Comparison of ENCODE assay signal across 8 cellular contexts in the genomic region with DNA sequence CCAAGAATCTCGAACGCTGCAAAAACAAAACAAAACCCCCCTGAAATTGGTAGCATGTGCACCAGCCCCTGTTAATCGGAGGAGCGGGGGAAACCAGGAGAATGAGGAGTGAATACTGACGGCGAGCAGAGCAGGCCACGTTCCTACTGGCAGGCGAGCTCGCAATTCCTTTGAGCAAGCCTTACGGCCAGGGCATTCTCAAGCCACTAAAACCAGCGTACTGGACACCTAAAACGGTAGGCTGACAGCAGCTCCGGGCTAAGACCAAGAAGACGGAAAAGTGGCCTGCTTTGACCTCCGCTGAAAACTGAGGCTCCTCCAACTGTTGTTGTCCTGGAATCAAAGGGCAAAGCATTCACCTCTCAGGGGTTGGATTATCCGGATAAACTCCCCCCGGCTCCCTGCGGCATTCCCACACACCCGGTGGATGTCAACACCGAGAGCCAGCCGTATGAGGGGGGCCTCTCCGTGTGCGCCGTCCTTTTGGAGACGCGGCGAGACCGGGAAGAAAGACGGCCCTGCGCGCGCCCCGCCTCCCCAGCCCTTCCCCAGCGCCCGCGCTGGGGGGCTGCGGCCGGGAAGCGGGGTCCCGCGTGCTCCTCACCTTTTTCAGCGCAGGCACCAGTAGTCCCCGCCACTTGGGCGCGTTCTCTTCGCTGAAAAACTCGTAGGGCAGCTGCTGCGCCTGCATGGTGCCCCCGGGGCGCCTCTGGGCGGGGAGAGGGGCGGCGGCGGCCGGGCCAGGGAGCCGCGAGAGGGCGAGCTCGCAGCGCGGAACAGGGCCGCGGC. TPM values are rescaled to one million over a fixed set of nuclear protein-coding genes. Genes with fewer than 3 reads are reported as not detected.
A peak's percentile ranks its signal among the peaks of the same experiment; 100 is the strongest.
DNase-seq lines count a peak whose midpoint lies in the region; ATAC-seq and TF ChIP-seq lines count a peak whose summit lies in the region.

No MANE protein-coding gene starts in this region.

- peaks cover 0 to 2% (median 0%) of the 10 kb centered on the region in 5 experiments for H3K9me3 Mint-ChIP-seq in brain

- H3K4me3 Mint-ChIP-seq in brain, result peak overlapping the region; percentile 91 to 97 (median 93)

- H3K9me3 ChIP-seq in iPS-18a (ENCODE audit: control insufficient read depth, low read depth, low read length), result no peaks in the 10 kb centered on the region

- H3K4me2 ChIP-seq in KMS-11, result peak overlapping the region; percentile 76

- H3K27me3 Mint-ChIP-seq in brain, result peaks cover 12% of the 10 kb centered on the region

- peaks cover 68% of the 10 kb centered on the region for H3K79me2 ChIP-seq in KMS-11 (ENCODE audit: insufficient read depth, low read depth)

- peaks cover 31% of the 10 kb centered on the region for H3K36me3 Mint-ChIP-seq in brain

- no peaks in the 10 kb centered on the region for H4K20me1 ChIP-seq in KMS-11 (ENCODE audit: insufficient read depth)

- H3K4me1 Mint-ChIP-seq in brain, result peaks cover 67% of the 10 kb centered on the region

- peak overlapping the region; percentile 74 for H3K4me3 ChIP-seq in GM08714 (ENCODE audit: low read length)
- H3K4me3 ChIP-seq in KMS-11 (IDR thresholded peaks at IDR 0.05; ENCODE audit: insufficient read depth, low read depth, low read length), result peak overlapping the region; percentile 87
- peak overlapping the region; percentile 86 for H3K4me3 ChIP-seq in iPS-18a (ENCODE audit: low read length)
- H3K4me3 ChIP-seq in skeletal muscle cell (ENCODE audit: low read depth, low read length), result peak overlapping the region; percentile 68

- DNase-seq in T1000 (lab: John Stamatoyannopoulos, UW) (peak; percentile 28), skeletal muscle cell (ENCODE audit: low read depth) (no peak), amniotic stem cell (lab: John Stamatoyannopoulos, UW) (no peak)

- H3K27ac ChIP-seq in KMS-11 (peak overlapping the region; percentile 60), iPS-18a (ENCODE audit: low read length) (no peak overlapping the region)

- H3K4me1 ChIP-seq in KMS-11 (ENCODE audit: low read depth, poor library complexity, severe bottlenecking) (peaks cover 64% of the 10 kb centered on the region), iPS-18a (ENCODE audit: control insufficient read depth, low read depth, low read length) (peaks cover 25% of the 10 kb centered on the region)

- H3K9ac ChIP-seq in KMS-11, result peak overlapping the region; percentile 70
- H3K9ac ChIP-seq in iPS-18a (ENCODE audit: low read length), result peak overlapping the region; percentile 71

- peak overlapping the region; percentile 92 to 98 (median 96) for H3K27ac Mint-ChIP-seq in brain

- H3K36me3 ChIP-seq in KMS-11 (ENCODE audit: insufficient read depth) (no peaks in the 10 kb centered on the region; the same call in 1 of the 2 replicates), iPS-18a (ENCODE audit: control insufficient read depth, low read depth, low read length) (no peaks in the 10 kb centered on the region)

- peak; percentile 37 for ATAC-seq in GM21786 (IDR thresholded peaks at IDR 0.05; ENCODE audit: unreplicated experiment)

- peak overlapping the region; percentile 28 for H2AFZ ChIP-seq in KMS-11 (ENCODE audit: low read depth)

- no peaks in the 10 kb centered on the region for H3K27me3 ChIP-seq in KMS-11 (ENCODE audit: insufficient read depth, low read depth)
- H3K27me3 ChIP-seq in iPS-18a (ENCODE audit: control insufficient read depth, insufficient read depth, low read length), result no peaks in the 10 kb centered on the region

- TF ChIP-seq CTCF in KMS-11 (conservative IDR thresholded peaks at IDR 0.05; ENCODE audit: low read depth, low read length) (no peak), brain (conservative IDR thresholded peaks at IDR 0.05) (no peak)

RNA-seq across cellular contexts. Expression of gene SOS1, which starts 0.9 kb away (rescaled TPM):
- polyA plus RNA-seq in brain (ENCODE audit: insufficient read depth, low read depth, low replicate concordance), result 13.0 TPM
